In the genomic region with DNA sequence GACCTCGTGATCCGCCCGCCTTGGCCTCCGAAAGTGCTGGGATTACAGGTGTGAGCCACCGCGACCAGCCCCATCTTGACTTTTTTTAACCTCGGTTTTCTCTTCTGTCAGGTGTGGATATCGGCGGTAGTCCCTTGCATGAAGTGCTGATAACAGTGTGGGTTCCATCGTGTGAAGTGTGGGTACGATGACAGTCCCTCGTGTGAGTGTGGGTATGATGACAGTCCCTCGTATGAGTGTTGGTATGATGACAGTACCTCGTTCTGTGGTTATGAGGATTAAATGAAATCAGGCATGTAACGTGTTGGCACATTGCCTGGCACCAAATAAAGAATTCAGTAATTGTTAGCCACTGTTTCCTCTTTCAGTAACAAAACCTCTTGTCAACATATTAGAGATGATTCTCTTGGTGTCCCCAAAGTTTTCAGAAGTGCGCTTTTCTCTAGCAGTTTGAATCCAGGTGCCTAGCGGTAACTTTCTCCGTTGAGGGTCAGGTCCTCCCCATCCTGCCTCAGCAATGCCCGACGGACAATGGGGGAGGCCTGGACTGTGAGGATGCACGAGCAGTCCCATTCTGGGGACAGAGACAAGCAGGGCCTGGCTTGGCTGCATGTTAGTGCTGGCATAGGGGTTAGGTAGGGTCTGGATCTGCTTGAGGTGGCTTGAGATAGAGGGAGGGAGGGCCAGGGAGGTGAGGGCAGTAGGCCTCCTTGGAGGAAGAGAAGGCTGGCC, we compare ENCODE assay signal across 1 cellular context.
TF ChIP-seq lines count a peak whose summit lies in the region.

No MANE protein-coding gene starts in this region.

TF ChIP-seq in GM12878, 131 proteins besides CTCF, POLR2A, EP300 and RAD21 (continued from another document):
- TF ChIP-seq, protein P1, sequence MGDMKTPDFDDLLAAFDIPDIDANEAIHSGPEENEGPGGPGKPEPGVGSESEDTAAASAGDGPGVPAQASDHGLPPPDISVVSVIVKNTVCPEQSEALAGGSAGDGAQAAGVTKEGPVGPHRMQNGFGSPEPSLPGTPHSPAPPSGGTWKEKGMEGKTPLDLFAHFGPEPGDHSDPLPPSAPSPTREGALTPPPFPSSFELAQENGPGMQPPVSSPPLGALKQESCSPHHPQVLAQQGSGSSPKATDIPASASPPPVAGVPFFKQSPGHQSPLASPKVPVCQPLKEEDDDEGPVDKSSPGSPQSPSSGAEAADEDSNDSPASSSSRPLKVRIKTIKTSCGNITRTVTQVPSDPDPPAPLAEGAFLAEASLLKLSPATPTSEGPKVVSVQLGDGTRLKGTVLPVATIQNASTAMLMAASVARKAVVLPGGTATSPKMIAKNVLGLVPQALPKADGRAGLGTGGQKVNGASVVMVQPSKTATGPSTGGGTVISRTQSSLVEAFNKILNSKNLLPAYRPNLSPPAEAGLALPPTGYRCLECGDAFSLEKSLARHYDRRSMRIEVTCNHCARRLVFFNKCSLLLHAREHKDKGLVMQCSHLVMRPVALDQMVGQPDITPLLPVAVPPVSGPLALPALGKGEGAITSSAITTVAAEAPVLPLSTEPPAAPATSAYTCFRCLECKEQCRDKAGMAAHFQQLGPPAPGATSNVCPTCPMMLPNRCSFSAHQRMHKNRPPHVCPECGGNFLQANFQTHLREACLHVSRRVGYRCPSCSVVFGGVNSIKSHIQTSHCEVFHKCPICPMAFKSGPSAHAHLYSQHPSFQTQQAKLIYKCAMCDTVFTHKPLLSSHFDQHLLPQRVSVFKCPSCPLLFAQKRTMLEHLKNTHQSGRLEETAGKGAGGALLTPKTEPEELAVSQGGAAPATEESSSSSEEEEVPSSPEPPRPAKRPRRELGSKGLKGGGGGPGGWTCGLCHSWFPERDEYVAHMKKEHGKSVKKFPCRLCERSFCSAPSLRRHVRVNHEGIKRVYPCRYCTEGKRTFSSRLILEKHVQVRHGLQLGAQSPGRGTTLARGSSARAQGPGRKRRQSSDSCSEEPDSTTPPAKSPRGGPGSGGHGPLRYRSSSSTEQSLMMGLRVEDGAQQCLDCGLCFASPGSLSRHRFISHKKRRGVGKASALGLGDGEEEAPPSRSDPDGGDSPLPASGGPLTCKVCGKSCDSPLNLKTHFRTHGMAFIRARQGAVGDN (IDR thresholded peaks at IDR 0.05): peak; percentile 63; the same call in 1 of the 2 replicates
- TF ChIP-seq NFXL1 (IDR thresholded peaks at IDR 0.05; ENCODE audit: borderline replicate concordance): no peak
- TF ChIP-seq, protein P2, sequence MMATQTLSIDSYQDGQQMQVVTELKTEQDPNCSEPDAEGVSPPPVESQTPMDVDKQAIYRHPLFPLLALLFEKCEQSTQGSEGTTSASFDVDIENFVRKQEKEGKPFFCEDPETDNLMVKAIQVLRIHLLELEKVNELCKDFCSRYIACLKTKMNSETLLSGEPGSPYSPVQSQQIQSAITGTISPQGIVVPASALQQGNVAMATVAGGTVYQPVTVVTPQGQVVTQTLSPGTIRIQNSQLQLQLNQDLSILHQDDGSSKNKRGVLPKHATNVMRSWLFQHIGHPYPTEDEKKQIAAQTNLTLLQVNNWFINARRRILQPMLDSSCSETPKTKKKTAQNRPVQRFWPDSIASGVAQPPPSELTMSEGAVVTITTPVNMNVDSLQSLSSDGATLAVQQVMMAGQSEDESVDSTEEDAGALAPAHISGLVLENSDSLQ (IDR thresholded peaks at IDR 0.05): peak; percentile 51; the same call in 1 of the 2 replicates
- TF ChIP-seq ZNF24 (IDR thresholded peaks at IDR 0.05): 0 out of 2 replicates have a peak, but pooled peaks have one; percentile 18
- TF ChIP-seq ZNF274 (IDR thresholded peaks at IDR 0.05; ENCODE audit: insufficient read depth, insufficient read length): no peak
- no peak for TF ChIP-seq MXI1 (IDR thresholded peaks at IDR 0.05; ENCODE audit: low read depth, low read length)
- TF ChIP-seq NR2F1 (conservative IDR thresholded peaks at IDR 0.05): peak; percentile 56; the same call in 1 of the 2 replicates
- no peak for TF ChIP-seq HCFC1 (IDR thresholded peaks at IDR 0.05; ENCODE audit: low read length)
- no peak for TF ChIP-seq STAT3 (IDR thresholded peaks at IDR 0.05; ENCODE audit: low read depth, low read length)
- no peak for TF ChIP-seq SUPT20H (IDR thresholded peaks at IDR 0.05; ENCODE audit: borderline replicate concordance, control insufficient read depth, low read depth, low read length)
- no peak for TF ChIP-seq SUZ12 (IDR thresholded peaks at IDR 0.05; ENCODE audit: unreplicated experiment)
